1 cellular context compared by ENCODE assay signal in genomic region chr9:21680590-21680989, GRCh38.
TF ChIP-seq lines count a peak whose summit lies in the region.

No MANE protein-coding gene starts in this region.

TF ChIP-seq in GM23338, 12 proteins besides CTCF, POLR2A, EP300 and RAD21 (continued from another document):
- no peak for TF ChIP-seq ZNF462 (CRISPR knock-in tag; IDR thresholded peaks at IDR 0.05)
- TF ChIP-seq EZH2phosphoT487 (IDR thresholded peaks at IDR 0.05; ENCODE audit: unreplicated experiment): no peak
